ENCODE assay signal across 1 cellular context in the genomic region with DNA sequence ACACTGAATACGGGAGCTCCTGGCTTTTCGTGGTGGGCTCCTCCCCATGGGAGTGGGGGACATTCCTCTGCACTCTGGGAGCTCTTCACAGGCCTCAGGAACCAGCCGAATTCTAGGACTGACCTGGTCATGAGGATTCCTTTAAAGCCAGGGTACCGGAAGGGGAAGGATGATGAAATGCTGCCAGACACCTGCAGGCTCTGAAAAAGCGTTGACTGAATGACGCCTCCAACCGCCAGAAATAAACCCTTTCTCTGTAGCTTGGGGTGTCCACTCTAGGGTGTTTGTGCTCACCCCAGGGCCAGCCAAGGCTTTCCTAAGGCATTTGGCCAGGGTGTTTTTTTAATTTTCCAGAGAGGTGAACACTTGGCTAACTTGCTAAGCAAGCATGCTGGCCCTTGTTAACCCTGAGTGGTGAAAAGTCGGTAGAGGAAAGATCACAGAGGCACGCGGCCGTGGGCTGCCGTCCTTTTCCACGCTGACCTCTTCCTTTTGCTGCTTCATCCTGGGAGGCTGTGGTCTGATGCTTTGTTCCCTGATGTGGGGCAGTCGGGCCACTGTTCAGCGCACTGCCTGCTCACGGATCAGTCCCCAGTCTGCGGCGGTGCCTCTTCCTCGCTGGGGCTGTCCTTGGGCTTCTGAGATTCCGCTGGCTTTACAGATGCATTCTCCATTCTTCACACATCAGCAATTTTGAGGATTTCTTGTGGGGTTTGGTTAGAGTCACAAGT.
TF ChIP-seq lines count a peak whose summit lies in the region.

No MANE protein-coding gene starts in this region.

TF ChIP-seq in IMR-90, 13 proteins besides CTCF, POLR2A, EP300 and RAD21:
- TF ChIP-seq BHLHE40 (IDR thresholded peaks at IDR 0.05; ENCODE audit: low read depth, low read length) (no peak), RCOR1 (IDR thresholded peaks at IDR 0.05; ENCODE audit: insufficient replicate concordance, low read length) (no peak), CEBPB (IDR thresholded peaks at IDR 0.05; ENCODE audit: low read depth, low read length) (no peak), MAFK (IDR thresholded peaks at IDR 0.05; ENCODE audit: low read depth, low read length) (no peak)
- TF ChIP-seq, protein P1, sequence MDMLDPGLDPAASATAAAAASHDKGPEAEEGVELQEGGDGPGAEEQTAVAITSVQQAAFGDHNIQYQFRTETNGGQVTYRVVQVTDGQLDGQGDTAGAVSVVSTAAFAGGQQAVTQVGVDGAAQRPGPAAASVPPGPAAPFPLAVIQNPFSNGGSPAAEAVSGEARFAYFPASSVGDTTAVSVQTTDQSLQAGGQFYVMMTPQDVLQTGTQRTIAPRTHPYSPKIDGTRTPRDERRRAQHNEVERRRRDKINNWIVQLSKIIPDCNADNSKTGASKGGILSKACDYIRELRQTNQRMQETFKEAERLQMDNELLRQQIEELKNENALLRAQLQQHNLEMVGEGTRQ (IDR thresholded peaks at IDR 0.05; ENCODE audit: low read depth, low read length): no peak
